ENCODE assay signal across 8 cellular contexts in the genomic region with DNA sequence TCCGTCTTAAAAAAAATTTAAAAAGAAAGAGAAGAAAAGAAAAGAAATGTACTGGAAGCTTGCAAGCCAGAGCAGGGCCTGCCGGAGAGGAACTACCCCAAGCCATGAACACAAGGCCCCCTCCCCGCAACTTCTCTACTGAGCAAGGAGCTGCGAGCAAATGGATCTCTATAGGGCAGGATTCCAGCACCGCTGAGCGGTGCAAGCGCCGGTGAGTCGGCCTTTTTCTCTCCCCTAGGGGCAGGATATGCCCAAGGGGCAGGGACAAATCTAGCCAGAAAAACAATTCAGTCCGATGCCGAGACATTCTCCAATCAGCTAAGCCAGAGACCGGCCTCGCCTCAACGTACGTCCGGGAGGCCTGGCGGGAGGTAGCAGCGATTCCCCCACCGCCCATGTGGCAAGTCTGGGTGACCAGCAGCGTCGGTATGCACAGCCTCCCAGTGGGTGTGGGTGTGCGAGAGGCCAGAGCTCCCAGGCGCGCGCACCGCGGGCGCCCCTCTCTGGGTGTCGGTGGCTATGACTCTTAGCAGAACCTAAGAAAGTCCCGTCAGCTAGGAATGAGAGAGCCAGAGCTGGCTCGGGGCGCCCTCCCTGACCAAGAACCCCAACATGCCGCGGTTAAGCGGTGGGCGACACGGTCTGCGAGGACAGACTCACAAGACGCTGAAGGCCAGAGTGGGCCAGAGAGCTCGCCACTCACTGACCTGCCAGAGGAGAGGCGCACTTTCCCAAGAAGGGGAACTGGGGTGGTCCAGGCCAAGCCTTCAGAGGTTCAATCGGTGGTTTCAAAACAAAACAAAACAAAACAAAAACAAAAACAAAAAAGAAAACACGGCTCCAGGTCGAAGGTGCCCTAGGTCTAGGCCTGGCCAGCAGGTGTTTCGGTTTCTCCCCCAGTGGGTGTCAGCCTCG. TPM values are rescaled to one million over a fixed set of nuclear protein-coding genes. Genes with fewer than 3 reads are reported as not detected.
A peak's percentile ranks its signal among the peaks of the same experiment; 100 is the strongest.
DNase-seq lines count a peak whose midpoint lies in the region; ATAC-seq and TF ChIP-seq lines count a peak whose summit lies in the region.

No MANE protein-coding gene starts in this region.

- peaks cover 2% of the 10 kb centered on the region for H3K79me2 ChIP-seq in fibroblast of lung (ENCODE audit: control insufficient read depth, insufficient read depth, low read length)

- peak overlapping the region; percentile 35 for H2AFZ ChIP-seq in fibroblast of lung (ENCODE audit: low read length)

- peak overlapping the region; percentile 98 for H3K4me2 ChIP-seq in BLaER1
- H3K4me2 ChIP-seq in fibroblast of lung (ENCODE audit: extremely low read depth, insufficient read depth, low read length): peak overlapping the region; percentile 90

- DNase-seq in HuH-7 (ENCODE audit: low spot score) (peak; percentile 36), fibroblast of lung (ENCODE audit: low read depth in 2 of 2) (peak; percentile 59 to 98), myocyte (ENCODE audit: low read depth) (peak; percentile 4), ureter (ENCODE audit: low spot score) (peak; percentile 76)

- H3K4me3 ChIP-seq in BLaER1 (peak overlapping the region; percentile 69), fibroblast of lung (replicated peaks in 1 of 4; ENCODE audit: control extremely low read depth in 1 of 4, insufficient read depth in 1 of 4, low read depth in 3 of 4, low read length in 4 of 4) (peak overlapping the region; percentile 5 to 80 (median 68))

- H3K36me3 ChIP-seq in BLaER1: no peaks in the 10 kb centered on the region
- no peaks in the 10 kb centered on the region for H3K36me3 ChIP-seq in fibroblast of lung (ENCODE audit: control insufficient read depth, insufficient read depth, low read length)

- peaks cover 10% of the 10 kb centered on the region for H4K20me1 ChIP-seq in BLaER1
- H4K20me1 ChIP-seq in fibroblast of lung (ENCODE audit: control insufficient read depth, extremely low read depth, insufficient read depth, low read length): no peaks in the 10 kb centered on the region

- H3K9me3 ChIP-seq in BLaER1 (no peaks in the 10 kb centered on the region), fibroblast of lung (ENCODE audit: control insufficient read depth, insufficient read depth, low read depth, low read length) (no peaks in the 10 kb centered on the region)

- peaks cover 84% of the 10 kb centered on the region for H3K27me3 ChIP-seq in BLaER1
- no peaks in the 10 kb centered on the region for H3K27me3 ChIP-seq in fibroblast of lung (ENCODE audit: control insufficient read depth, insufficient read depth, low read length)

- H3K4me1 ChIP-seq in BLaER1 (peaks cover 41% of the 10 kb centered on the region), fibroblast of lung (ENCODE audit: control insufficient read depth, extremely low read depth, insufficient read depth, low read length) (peaks cover 5% of the 10 kb centered on the region)

- TF ChIP-seq CTCF in VCaP (conservative IDR thresholded peaks at IDR 0.05): peak; percentile 90
- TF ChIP-seq CTCF in fibroblast of lung (conservative IDR thresholded peaks at IDR 0.05 in 1 of 2, IDR thresholded peaks at IDR 0.05 in 1 of 2; ENCODE audit: low read depth in 1 of 2, low read length in 2 of 2): peak; percentile 53 to 94

- no peak overlapping the region for H3K27ac ChIP-seq in BLaER1
- no peak overlapping the region for H3K27ac ChIP-seq in VCaP
- peak overlapping the region; percentile 40 for H3K27ac ChIP-seq in fibroblast of lung (ENCODE audit: insufficient read depth, low read length)

- peak; percentile 76 for ATAC-seq in GM18867 (IDR thresholded peaks at IDR 0.05; ENCODE audit: unreplicated experiment)
- no peak for ATAC-seq in HG03196 (IDR thresholded peaks at IDR 0.05; ENCODE audit: unreplicated experiment)

- peak overlapping the region; percentile 49; the same call in 1 of the 2 replicates for H3K9ac ChIP-seq in BLaER1
- peak overlapping the region; percentile 51 for H3K9ac ChIP-seq in fibroblast of lung (ENCODE audit: insufficient read depth, low read length)

RNA-seq across cellular contexts. Expression of a gene that starts 1.9 kb away (rescaled TPM):
- total RNA-seq in fibroblast of lung (6.9 and 7.6 TPM in 2 replicates), myocyte (not detected in 2 replicates), ureter (1.1 TPM)
- 2.2 and 5.7 TPM in 2 replicates for polyA plus RNA-seq in fibroblast of lung
- 3.1 and 6.2 TPM in 2 replicates for polyA plus RNA-seq in fibroblast of lung (2012)
- 8.6 and 12.3 TPM in 2 replicates for polyA minus RNA-seq in fibroblast of lung (ENCODE audit: low replicate concordance)
- polyA plus RNA-seq in myocyte (2012): not detected

RNA-seq across cellular contexts. Expression of a gene that starts 13.6 kb away (rescaled TPM):
- total RNA-seq in fibroblast of lung (under 0.01 and 0.26 TPM in 2 replicates), myocyte (not detected in 2 replicates), ureter (not detected)
- 0.02 and 0.10 TPM in 2 replicates for polyA plus RNA-seq in fibroblast of lung
- polyA plus RNA-seq in fibroblast of lung (2012): 0.07 and 0.20 TPM in 2 replicates
- not detected in 2 replicates for polyA minus RNA-seq in fibroblast of lung (ENCODE audit: low replicate concordance)
- not detected for polyA plus RNA-seq in myocyte (2012)

Comparison
In these comparisons a context has a peak if more than half of its experiments do, and no peak if none do; other contexts are left out.
1. DNase-seq: peak in every context shown above with its lines; median percentile 78 in fibroblast of lung; 76 in ureter; 36 in HuH-7; 4 in myocyte.